24 cellular contexts compared by ENCODE assay signal in the genomic region with DNA sequence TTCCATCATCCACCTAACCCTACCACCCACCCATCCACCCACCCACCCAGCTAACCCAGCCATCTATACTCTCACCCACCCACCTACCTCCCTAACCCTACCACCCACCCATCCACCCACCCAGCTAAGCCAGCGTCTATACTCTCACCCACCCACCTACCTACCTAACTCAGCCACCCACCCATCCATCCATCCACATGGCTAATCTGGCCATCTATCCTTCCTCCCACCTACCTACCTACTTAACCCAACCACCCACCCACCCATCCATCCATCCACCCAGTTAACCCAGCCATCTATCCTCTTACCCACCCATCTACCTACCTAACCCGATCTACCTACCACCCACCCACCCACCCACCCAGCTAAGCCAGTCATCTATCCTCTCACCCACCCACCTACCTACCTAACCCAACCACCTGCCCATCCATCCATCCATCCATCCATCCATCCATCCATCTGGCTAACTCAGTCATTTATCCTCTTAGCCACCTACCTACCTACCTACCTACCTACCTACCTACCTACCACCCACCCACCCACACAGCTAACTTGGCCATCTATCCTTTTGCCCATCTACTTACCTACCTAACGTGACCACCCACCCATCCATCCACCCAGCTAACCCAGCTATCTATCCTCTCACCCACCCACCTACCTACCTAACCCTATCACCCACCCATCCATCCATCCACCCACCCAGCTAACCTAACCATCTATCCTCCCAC. TPM values are rescaled to one million over a fixed set of nuclear protein-coding genes. Genes with fewer than 3 reads are reported as not detected.
"Had no signal": no experiment of that assay in that cellular context is flagged by ENCODE, and none has a peak within 500 bp of the region (broad histone marks: within the 10 kb centered on the region; RNA-seq: fewer than 3 reads in every experiment).

No MANE protein-coding gene starts in this region.

- FAIRE-seq: RCC 7860 had no signal

- H3K27ac Mint-ChIP-seq: IgD-negative memory B cell had no signal

- H3K4me3 Mint-ChIP-seq: IgD-negative memory B cell had no signal

- DNase-seq: KBM-7, MV-4-11, NCI-H1048, NCI-H1105, NCI-H1417, NCI-H1436 treated with DMSO at 0.1 percent for 48 hours, NCI-H1694 treated with DMSO at 0.1 percent for 48 hours, NCI-H1930, NCI-H2081, NCI-H2107, NCI-H226, NCI-H446, NCI-H510A, NCI-H524 treated with DMSO at 0.1 percent for 48 hours, NCI-H69, NCI-H774, RPMI8226, SHP77, SK-N-SH had no signal

- H3K9me3 ChIP-seq: SK-N-SH had no signal

- H3K27me3 Mint-ChIP-seq: IgD-negative memory B cell had no signal

RNA-seq across cellular contexts. Expression of gene RFLNA, which starts 44.1 kb away (rescaled TPM):
- total RNA-seq: HT1080, MCF 10A, SK-MEL-5 had no signal
